ENCODE assay signal across 10 cellular contexts in genomic region chr7:27167916-27168264, GRCh38. TPM values are rescaled to one million over a fixed set of nuclear protein-coding genes. Genes with fewer than 3 reads are reported as not detected.
DNase-seq lines count a peak whose midpoint lies in the region; ATAC-seq and TF ChIP-seq lines count a peak whose summit lies in the region.
"Had no signal": no experiment of that assay in that cellular context is flagged by ENCODE, and none has a peak within 500 bp of the region (broad histone marks: within the 10 kb centered on the region; RNA-seq: fewer than 3 reads in every experiment).

No MANE protein-coding gene starts in this region.

- ATAC-seq in activated CD8-positive, alpha-beta memory T cell treated with anti-CD3 and anti-CD28 coated beads, Interleukin-2, amount 10 ng/mL, durations not matched to agents 7 days and 5 days, result no peak
- no peak for ATAC-seq in HG03045 (IDR thresholded peaks at IDR 0.05; ENCODE audit: unreplicated experiment)
- ATAC-seq: left ventricle myocardium superior had no signal

- H3K27me3 Mint-ChIP-seq in activated CD8-positive, alpha-beta memory T cell treated with anti-CD3 and anti-CD28 coated beads, Interleukin-2, amount 10 ng/mL, durations not matched to agents 7 days and 5 days, result peaks cover 90% of the 10 kb centered on the region
- H3K27me3 Mint-ChIP-seq in progenitor cell of endocrine pancreas, result peaks cover 89% of the 10 kb centered on the region

- peak overlapping the region; percentile 40 for H3K27ac Mint-ChIP-seq in activated CD8-positive, alpha-beta memory T cell treated with anti-CD3 and anti-CD28 coated beads, Interleukin-2, amount 10 ng/mL, durations not matched to agents 7 days and 5 days
- no peak overlapping the region for H3K27ac Mint-ChIP-seq in progenitor cell of endocrine pancreas

- H3K4me1 Mint-ChIP-seq in activated CD8-positive, alpha-beta memory T cell treated with anti-CD3 and anti-CD28 coated beads, Interleukin-2, amount 10 ng/mL, durations not matched to agents 7 days and 5 days, result peaks cover 7% of the 10 kb centered on the region
- peaks cover 4% of the 10 kb centered on the region for H3K4me1 Mint-ChIP-seq in progenitor cell of endocrine pancreas (ENCODE audit: low read depth)

- H3K36me3 ChIP-seq in Peyer's patch (no peaks in the 10 kb centered on the region), iPS-18a (ENCODE audit: control insufficient read depth, low read depth, low read length) (no peaks in the 10 kb centered on the region), thymus (ENCODE audit: control insufficient read depth, insufficient read depth) (peaks cover 3% of the 10 kb centered on the region)

- peak overlapping the region in 2 of 4 donors; percentile 57 to 81 for H3K4me3 ChIP-seq in Peyer's patch
- H3K4me3 ChIP-seq in iPS-18a (ENCODE audit: low read length), result no peak overlapping the region
- H3K4me3 ChIP-seq in thymus (ENCODE audit: low read length), result peak overlapping the region; percentile 54

- no peaks in the 10 kb centered on the region for H3K9me3 Mint-ChIP-seq in activated CD8-positive, alpha-beta memory T cell treated with anti-CD3 and anti-CD28 coated beads, Interleukin-2, amount 10 ng/mL, durations not matched to agents 7 days and 5 days (ENCODE audit: low read depth)
- H3K9me3 Mint-ChIP-seq in progenitor cell of endocrine pancreas (ENCODE audit: low read depth), result no peaks in the 10 kb centered on the region

- WGBS in thymus, result 7% methylated on average over 4 of the region's 4 CpGs

- no peak for TF ChIP-seq CTCF in Peyer's patch (IDR thresholded peaks at IDR 0.05)
- TF ChIP-seq CTCF in progenitor cell of endocrine pancreas (IDR thresholded peaks at IDR 0.05; ENCODE audit: unreplicated experiment), result no peak

- no peak for TF ChIP-seq POLR2A in Peyer's patch (IDR thresholded peaks at IDR 0.05)

- H3K4me1 ChIP-seq in Peyer's patch (peaks cover 0 to 10% (median 5%) of the 10 kb centered on the region in 4 donors), iPS-18a (ENCODE audit: control insufficient read depth, low read depth, low read length) (no peaks in the 10 kb centered on the region), thymus (ENCODE audit: control insufficient read depth, insufficient read depth, low read length) (peaks cover 44% of the 10 kb centered on the region)

- H3K9ac ChIP-seq in iPS-18a (ENCODE audit: low read length), result peak overlapping the region; percentile 16

- H3K4me3 Mint-ChIP-seq in activated CD8-positive, alpha-beta memory T cell treated with anti-CD3 and anti-CD28 coated beads, Interleukin-2, amount 10 ng/mL, durations not matched to agents 7 days and 5 days, result no peak overlapping the region
- no peak overlapping the region for H3K4me3 Mint-ChIP-seq in progenitor cell of endocrine pancreas (ENCODE audit: low read depth)

- CTCF ChIA-PET in activated CD8-positive, alpha-beta memory T cell treated with anti-CD3 and anti-CD28 coated beads, Interleukin-2, amount 10 ng/mL, durations not matched to agents 7 days and 5 days (lab: Charles Lee), result interaction anchor here (1.0 to 1.4 kb wide), 2 partner anchors 12 to 17 kb away, joined by 3 to 5 read pairs; no protein-coding TSS in a partner anchor

- DNase-seq in activated CD8-positive, alpha-beta memory T cell treated with anti-CD3 and anti-CD28 coated beads, Interleukin-2, amount 10 ng/mL, durations not matched to agents 7 days and 5 days, result no peak
- DNase-seq in activated CD8-positive, alpha-beta memory T cell treated with anti-CD3 and anti-CD28 coated beads, Interleukin-2, amount 50 U/mL, for 48 hours, result no peak
- DNase-seq in Peyer's patch (peak in 1 of 3 donors; percentile 45), HUDEP-2 (lab: John Stamatoyannopoulos, UW; ENCODE audit: unreplicated experiment in 76 of 76) (no peak), progenitor cell of endocrine pancreas (ENCODE audit: low spot score, unreplicated experiment) (no peak)

- peak overlapping the region; percentile 51 to 89 (median 77) for H3K27ac ChIP-seq in Peyer's patch
- no peak overlapping the region for H3K27ac ChIP-seq in iPS-18a (ENCODE audit: low read length)
- no peak overlapping the region for H3K27ac ChIP-seq in thymus (ENCODE audit: low read depth)

- H3K36me3 Mint-ChIP-seq in activated CD8-positive, alpha-beta memory T cell treated with anti-CD3 and anti-CD28 coated beads, Interleukin-2, amount 10 ng/mL, durations not matched to agents 7 days and 5 days, result peaks cover 2% of the 10 kb centered on the region
- no peaks in the 10 kb centered on the region for H3K36me3 Mint-ChIP-seq in progenitor cell of endocrine pancreas (ENCODE audit: insufficient read depth)

- H3K9me3 ChIP-seq in Peyer's patch, result peaks cover 0 to 13% (median 0%) of the 10 kb centered on the region in 4 donors
- peaks cover 2% of the 10 kb centered on the region for H3K9me3 ChIP-seq in iPS-18a (ENCODE audit: control insufficient read depth, low read depth, low read length)
- H3K9me3 ChIP-seq in thymus (ENCODE audit: control insufficient read depth), result no peaks in the 10 kb centered on the region

- H3K27me3 ChIP-seq in Peyer's patch, result peaks cover 0 to 18% of the 10 kb centered on the region in 2 donors
- peaks cover 100% of the 10 kb centered on the region for H3K27me3 ChIP-seq in iPS-18a (ENCODE audit: control insufficient read depth, insufficient read depth, low read length)
- peaks cover 48% of the 10 kb centered on the region for H3K27me3 ChIP-seq in thymus (ENCODE audit: control insufficient read depth, insufficient read depth)

RNA-seq across cellular contexts. Expression of gene HOXA9, which starts 2.6 kb away (rescaled TPM):
- total RNA-seq in activated CD8-positive, alpha-beta memory T cell treated with anti-CD3 and anti-CD28 coated beads, Interleukin-2, amount 10 ng/mL, durations not matched to agents 7 days and 5 days, result not detected
- total RNA-seq in Peyer's patch (10 to 100 TPM; 25.7 to 71.2 (median 46.1) TPM), progenitor cell of endocrine pancreas (not detected in 2 replicates)
- 4.9 TPM for polyA plus RNA-seq in thymus
- total RNA-seq: fibroblast of lung, left ventricle myocardium superior had no signal

RNA-seq across cellular contexts. Expression of gene HOXA10, which starts 6.2 kb away (rescaled TPM):
- not detected for total RNA-seq in activated CD8-positive, alpha-beta memory T cell treated with anti-CD3 and anti-CD28 coated beads, Interleukin-2, amount 10 ng/mL, durations not matched to agents 7 days and 5 days
- total RNA-seq in Peyer's patch, result 10 to 100 TPM; 15.7 to 28.4 (median 19.8) TPM
- 3.5 TPM for polyA plus RNA-seq in thymus
- total RNA-seq in progenitor cell of endocrine pancreas, result not detected in 2 replicates
- total RNA-seq: left ventricle myocardium superior had no signal

RNA-seq across cellular contexts. Expression of gene HOXA7, which starts 11.4 kb away (rescaled TPM):
- total RNA-seq in activated CD8-positive, alpha-beta memory T cell treated with anti-CD3 and anti-CD28 coated beads, Interleukin-2, amount 10 ng/mL, durations not matched to agents 7 days and 5 days, result not detected
- total RNA-seq in Peyer's patch (10 to 100 TPM in 1 of 4 donors, 1 to 10 TPM in 3; 3.3 to 11.8 (median 5.7) TPM), progenitor cell of endocrine pancreas (1.4 and 1.5 TPM in 2 replicates)
- 0.41 TPM for polyA plus RNA-seq in thymus
- total RNA-seq: left ventricle myocardium superior had no signal

RNA-seq across cellular contexts. Expression of gene HOXA3, which starts 15.5 kb away (rescaled TPM):
- total RNA-seq in activated CD8-positive, alpha-beta memory T cell treated with anti-CD3 and anti-CD28 coated beads, Interleukin-2, amount 10 ng/mL, durations not matched to agents 7 days and 5 days, result not detected
- total RNA-seq in Peyer's patch (10 to 100 TPM in 3 of 4 donors, 1 to 10 TPM in 1; 6.7 to 21.2 (median 13.9) TPM), progenitor cell of endocrine pancreas (77.4 and 85.5 TPM in 2 replicates)
- 5.5 TPM for polyA plus RNA-seq in thymus

RNA-seq across cellular contexts. Expression of gene HOXA11, which starts 17.1 kb away (rescaled TPM):
- not detected for total RNA-seq in activated CD8-positive, alpha-beta memory T cell treated with anti-CD3 and anti-CD28 coated beads, Interleukin-2, amount 10 ng/mL, durations not matched to agents 7 days and 5 days
- total RNA-seq in Peyer's patch (not detected), progenitor cell of endocrine pancreas (not detected in 2 replicates)
- polyA plus RNA-seq in thymus, result under 0.01 TPM
- total RNA-seq: fibroblast of lung, left ventricle myocardium superior had no signal

Comparison
In these comparisons a context has a peak if more than half of its experiments do, and no peak if none do; other contexts are left out.
1. H3K27ac ChIP-seq: peak in Peyer's patch (4 of 4); none in iPS-18a (single experiment) and thymus (single experiment).
2. RNA of gene HOXA9, which starts 2.6 kb away (total RNA-seq): 25.7 to 71.2 TPM in Peyer's patch; not detected in activated CD8-positive, alpha-beta memory T cell treated with anti-CD3 and anti-CD28 coated beads, Interleukin-2, amount 10 ng/mL, durations not matched to agents 7 days and 5 days and not detected in progenitor cell of endocrine pancreas; every median in the first group is over 10 times any median in the second.
3. RNA of gene HOXA10, which starts 6.2 kb away (total RNA-seq): 15.7 to 28.4 TPM in Peyer's patch; not detected in activated CD8-positive, alpha-beta memory T cell treated with anti-CD3 and anti-CD28 coated beads, Interleukin-2, amount 10 ng/mL, durations not matched to agents 7 days and 5 days and not detected in progenitor cell of endocrine pancreas; every median in the first group is over 10 times any median in the second.